1 cellular context compared by ENCODE assay signal in genomic region chr16:4795828-4796572, GRCh38.
A peak's percentile ranks its signal among the peaks of the same experiment; 100 is the strongest.
TF ChIP-seq lines count a peak whose summit lies in the region.

No MANE protein-coding gene starts in this region.

TF ChIP-seq in HepG2, 621 proteins besides CTCF, POLR2A, EP300 and RAD21:
- 0 out of 2 replicates have a peak, but pooled peaks have one; percentile 36 for TF ChIP-seq RBFOX2 (IDR thresholded peaks at IDR 0.05; ENCODE audit: low read depth, low read length)
- no peak for TF ChIP-seq ZNF232 (CRISPR knock-in tag; IDR thresholded peaks at IDR 0.05; ENCODE audit: borderline replicate concordance)
